In genomic region chr1:87586501-87586900, GRCh38 we compare ENCODE assay signal across 35 cellular contexts.
"Had no signal": no experiment of that assay in that cellular context is flagged by ENCODE, and none has a peak within 500 bp of the region (broad histone marks: within the 10 kb centered on the region; RNA-seq: fewer than 3 reads in every experiment).

No MANE protein-coding gene starts in this region.

- H3K9me3 ChIP-seq: MG63 had no signal

- DNase-seq: Karpas-422, Kasumi-1, KG1, MG63, MV-4-11, NCI-H1048, NCI-H1092, NCI-H1092 treated with DMSO at 0.1 percent for 48 hours, NCI-H1105, NCI-H1105 treated with DMSO at 0.1 percent for 48 hours, NCI-H1417, NCI-H1417 treated with DMSO at 0.1 percent for 48 hours, NCI-H1436, NCI-H1436 treated with DMSO at 0.1 percent for 48 hours, NCI-H146, NCI-H1694, NCI-H1694 treated with DMSO at 0.1 percent for 48 hours, NCI-H187, NCI-H187 treated with DMSO at 0.1 percent for 48 hours, NCI-H1930, NCI-H2029, NCI-H2029 treated with DMSO at 0.1 percent for 48 hours, NCI-H2081, NCI-H2081 treated with DMSO at 0.1 percent for 48 hours, NCI-H2107, NCI-H2171, NCI-H2171 treated with DMSO at 0.1 percent for 48 hours, NCI-H2227 treated with DMSO at 0.1 percent for 48 hours, NCI-H226, NCI-H345, NCI-H446, NCI-H446 treated with DMSO at 0.1 percent for 48 hours, NCI-H510A, NCI-H510A treated with DMSO at 0.1 percent for 48 hours had no signal

- H3K4me3 ChIP-seq: MG63 had no signal

- H3K4me2 ChIP-seq: KMS-11 had no signal

- H3K27ac ChIP-seq: KMS-11 had no signal

- H3K9ac ChIP-seq: KMS-11 had no signal

- H3K36me3 ChIP-seq: MG63 had no signal

- H3K27me3 ChIP-seq: MG63 had no signal
